Comparison of ENCODE assay signal across 8 cellular contexts in genomic region chr18:46946656-46947282, GRCh38. TPM values are rescaled to one million over a fixed set of nuclear protein-coding genes. Genes with fewer than 3 reads are reported as not detected.
A peak's percentile ranks its signal among the peaks of the same experiment; 100 is the strongest.
DNase-seq lines count a peak whose midpoint lies in the region; ATAC-seq and TF ChIP-seq lines count a peak whose summit lies in the region.

No MANE protein-coding gene starts in this region.

- peaks cover 8% of the 10 kb centered on the region for H3K27me3 Mint-ChIP-seq in activated CD8-positive, alpha-beta T cell treated with anti-CD3 and anti-CD28 coated beads, Interleukin-2, amount 10 ng/mL, durations not matched to agents 7 days and 5 days (ENCODE audit: low read depth)

- CTCF ChIA-PET in activated CD8-positive, alpha-beta T cell treated with anti-CD3 and anti-CD28 coated beads, Interleukin-2, amount 10 ng/mL, durations not matched to agents 7 days and 5 days (lab: Charles Lee): no interaction called here

- no peak for TF ChIP-seq CTCF in epithelial cell of proximal tubule (conservative IDR thresholded peaks at IDR 0.05; ENCODE audit: low read depth, low read length)

- H3K36me3 Mint-ChIP-seq in activated CD8-positive, alpha-beta T cell treated with anti-CD3 and anti-CD28 coated beads, Interleukin-2, amount 10 ng/mL, durations not matched to agents 7 days and 5 days (ENCODE audit: low read depth): no peaks in the 10 kb centered on the region

- POLR2A ChIA-PET in activated CD8-positive, alpha-beta T cell treated with anti-CD3 and anti-CD28 coated beads, Interleukin-2, amount 10 ng/mL, durations not matched to agents 7 days and 5 days (lab: Charles Lee): interaction anchor here (0.6 to 1.8 kb wide), 2 partner anchors 29 to 33 kb away, joined by 4 to 5 read pairs; partner anchors contain the start of genes KATNAL2 and PIAS2

- TF ChIP-seq POLR2A in GM18505 (IDR thresholded peaks at IDR 0.05; ENCODE audit: borderline replicate concordance, extremely low read depth, insufficient read depth, insufficient read length): no peak

- no peaks in the 10 kb centered on the region for H3K9me3 Mint-ChIP-seq in activated CD8-positive, alpha-beta T cell treated with anti-CD3 and anti-CD28 coated beads, Interleukin-2, amount 10 ng/mL, durations not matched to agents 7 days and 5 days (ENCODE audit: insufficient read depth)

- H3K4me1 Mint-ChIP-seq in activated CD8-positive, alpha-beta T cell treated with anti-CD3 and anti-CD28 coated beads, Interleukin-2, amount 10 ng/mL, durations not matched to agents 7 days and 5 days (ENCODE audit: low read depth): no peaks in the 10 kb centered on the region

- H3K27ac Mint-ChIP-seq in activated CD8-positive, alpha-beta T cell treated with anti-CD3 and anti-CD28 coated beads, Interleukin-2, amount 10 ng/mL, durations not matched to agents 7 days and 5 days: no peak overlapping the region

- ATAC-seq in GM18505 (IDR thresholded peaks at IDR 0.05; ENCODE audit: unreplicated experiment) (peak; percentile 94), HG02852 (IDR thresholded peaks at IDR 0.05; ENCODE audit: unreplicated experiment) (peak; percentile 98)
- ATAC-seq in activated CD8-positive, alpha-beta T cell treated with anti-CD3 and anti-CD28 coated beads, Interleukin-2, amount 10 ng/mL, durations not matched to agents 7 days and 5 days: peak; percentile 97

- peak overlapping the region; percentile 65 for H3K4me3 ChIP-seq in epithelial cell of proximal tubule (ENCODE audit: low read depth, low read length)

- H3K4me3 Mint-ChIP-seq in activated CD8-positive, alpha-beta T cell treated with anti-CD3 and anti-CD28 coated beads, Interleukin-2, amount 10 ng/mL, durations not matched to agents 7 days and 5 days: no peak overlapping the region

- DNase-seq in NCI-H2227 treated with DMSO at 0.1 percent for 48 hours (lab: John Stamatoyannopoulos, UW): peak; percentile 94
- peak; percentile 71 for DNase-seq in activated CD8-positive, alpha-beta T cell treated with anti-CD3 and anti-CD28 coated beads, Interleukin-2, amount 10 ng/mL, durations not matched to agents 7 days and 5 days
- peak; percentile 40 for DNase-seq in epithelial cell of proximal tubule (ENCODE audit: low read depth)
- DNase-seq in middle frontal gyrus (ENCODE audit: extremely low spot score, low spot score): peak; percentile 49
- peak; percentile 35 for DNase-seq in stimulated activated CD8-positive, alpha-beta memory T cell treated with anti-CD3 and anti-CD28 coated beads, Interleukin-4, amount 100 ng/mL, for 24 hours (ENCODE audit: low read depth)
- DNase-seq in COLO829 (ENCODE audit: low spot score): no peak

RNA-seq across cellular contexts. Expression of gene KATNAL2, which starts 29.4 kb away (rescaled TPM):
- total RNA-seq in activated CD8-positive, alpha-beta T cell treated with anti-CD3 and anti-CD28 coated beads, Interleukin-2, amount 10 ng/mL, durations not matched to agents 7 days and 5 days: under 1 TPM; 0.34 to 0.76 TPM
- 0.06 and 0.22 TPM in 2 replicates for total RNA-seq in epithelial cell of proximal tubule

RNA-seq across cellular contexts. Expression of gene PIAS2, which starts 29.5 kb away (rescaled TPM):
- total RNA-seq in activated CD8-positive, alpha-beta T cell treated with anti-CD3 and anti-CD28 coated beads, Interleukin-2, amount 10 ng/mL, durations not matched to agents 7 days and 5 days: 10 to 100 TPM; 25.7 to 26.0 TPM
- 14.0 and 16.8 TPM in 2 replicates for total RNA-seq in epithelial cell of proximal tubule
